Comparison of ENCODE assay signal across 8 cellular contexts in genomic region chr5:72141440-72142271, GRCh38. TPM values are rescaled to one million over a fixed set of nuclear protein-coding genes. Genes with fewer than 3 reads are reported as not detected.
DNase-seq lines count a peak whose midpoint lies in the region; ATAC-seq and TF ChIP-seq lines count a peak whose summit lies in the region.

No MANE protein-coding gene starts in this region.

- H3K9me3 ChIP-seq in right cardiac atrium (ENCODE audit: control insufficient read depth, low read length) (no peaks in the 10 kb centered on the region), skeletal muscle tissue (ENCODE audit: control insufficient read depth in 3 of 3, low read length in 3 of 3) (no peaks in the 10 kb centered on the region)

- DNase-seq in H4 (ENCODE audit: low spot score) (peak; percentile 88), astrocyte of the spinal cord (ENCODE audit: low read depth, low spot score) (peak; percentile 96), right cardiac atrium (peak; percentile 36 to 61 (median 58)), DMS114 treated with DMSO at 0.1 percent for 48 hours (lab: John Stamatoyannopoulos, UW; ENCODE audit: unreplicated experiment) (no peak), SK-N-DZ (ENCODE audit: low spot score) (no peak), C1 segment of cervical spinal cord (lab: John Stamatoyannopoulos, UW) (no peak)
- DNase-seq in activated CD8-positive, alpha-beta memory T cell treated with anti-CD3 and anti-CD28 coated beads, Interleukin-2, amount 50 U/mL, for 48 hours, result no peak

- H3K4me3 ChIP-seq in astrocyte of the spinal cord (ENCODE audit: low read depth, low read length), result no peak overlapping the region
- no peak overlapping the region for H3K4me3 ChIP-seq in right cardiac atrium (ENCODE audit: low read length)
- no peak overlapping the region for H3K4me3 ChIP-seq in skeletal muscle tissue (ENCODE audit: low read length in 3 of 3)

- TF ChIP-seq CTCF in astrocyte of the spinal cord (IDR thresholded peaks at IDR 0.05; ENCODE audit: low read depth, low read length), result no peak

- no peaks in the 10 kb centered on the region for H3K27me3 ChIP-seq in right cardiac atrium (ENCODE audit: control insufficient read depth, insufficient read depth)
- H3K27me3 ChIP-seq in skeletal muscle tissue (ENCODE audit: control insufficient read depth in 3 of 3, insufficient read depth in 3 of 3, low read length in 3 of 3), result no peaks in the 10 kb centered on the region

- H3K36me3 ChIP-seq in skeletal muscle tissue (ENCODE audit: control insufficient read depth in 3 of 3, insufficient read depth in 3 of 3, low read length in 3 of 3), result no peaks in the 10 kb centered on the region

- no peak overlapping the region for H3K9ac ChIP-seq in skeletal muscle tissue (ENCODE audit: low read depth in 1 of 3, low read length in 3 of 3)

- intact Hi-C loops in right cardiac atrium (cut with DNase I), result loop anchor here in 1 of 4 donors (10.0 kb wide), 1 partner anchor 163 kb away; no protein-coding TSS in a partner anchor

- peak overlapping the region; percentile 56 for H3K27ac ChIP-seq in right cardiac atrium (ENCODE audit: low read length)
- peak overlapping the region; percentile 67 for H3K27ac ChIP-seq in skeletal muscle tissue (ENCODE audit: low read depth, low read length)

- WGBS in right cardiac atrium, result 37% methylated on average over 6 of the region's 6 CpGs

- H3K4me1 ChIP-seq in right cardiac atrium (ENCODE audit: control insufficient read depth, insufficient read depth, low read length), result peaks cover 13% of the 10 kb centered on the region
- H3K4me1 ChIP-seq in skeletal muscle tissue (ENCODE audit: control insufficient read depth in 3 of 3, insufficient read depth in 3 of 3, low read length in 3 of 3), result peaks cover 5 to 24% (median 5%) of the 10 kb centered on the region in 3 donors

- in situ Hi-C loops in astrocyte of the spinal cord (cut with HindIII; ENCODE audit: low sequenced_read_pairs), result no loop called here

- ATAC-seq in right cardiac atrium, result peak; percentile 80 to 83

RNA-seq across cellular contexts. Expression of gene MAP1B, which starts 34.4 kb away (rescaled TPM):
- 36.3 and 50.3 TPM in 2 replicates for total RNA-seq in H4 (2014; rRNA removed; shearing (Covaris generic))
- 100 to 1,000 TPM in 2 of 4 donors, 10 to 100 TPM in 2; 89.9 to 196 (median 130) TPM for total RNA-seq in right cardiac atrium
- polyA plus RNA-seq in right cardiac atrium, result 19.7 TPM
- total RNA-seq in skeletal muscle tissue, result 22.4 TPM
- 86.5 and 93.2 TPM in 2 replicates for polyA plus RNA-seq in SK-N-DZ (2014; cell fraction: cytosol; rRNA removed)
- 32.0 and 53.3 TPM in 2 replicates for polyA plus RNA-seq in SK-N-DZ (2014; cell fraction: nucleus; rRNA removed)

Comparison
In these comparisons a context has a peak if more than half of its experiments do, and no peak if none do; other contexts are left out.
1. DNase-seq: peak in H4 (single experiment), astrocyte of the spinal cord (single experiment) and right cardiac atrium (3 of 3); none in activated CD8-positive, alpha-beta memory T cell treated with anti-CD3 and anti-CD28 coated beads, Interleukin-2, amount 50 U/mL, for 48 hours (single experiment), DMS114 treated with DMSO at 0.1 percent for 48 hours (single experiment), SK-N-DZ (single experiment) and C1 segment of cervical spinal cord (0 of 14).